8 cellular contexts compared by ENCODE assay signal in genomic region chr14:37230551-37231194, GRCh38. TPM values are rescaled to one million over a fixed set of nuclear protein-coding genes. Genes with fewer than 3 reads are reported as not detected.
DNase-seq lines count a peak whose midpoint lies in the region; ATAC-seq and TF ChIP-seq lines count a peak whose summit lies in the region.

No MANE protein-coding gene starts in this region.

- no peaks in the 10 kb centered on the region for H3K9me2 ChIP-seq in GM23248 (ENCODE audit: insufficient read depth)

- DNase-seq in Daoy (ENCODE audit: low read depth) (peak; percentile 47), GM23248 (peak; percentile 87), NB4 (ENCODE audit: low read depth) (peak; percentile 66), RWPE1 (ENCODE audit: low spot score) (peak; percentile 32), UCSD-AML1 (lab: John Stamatoyannopoulos, UW; ENCODE audit: unreplicated experiment) (no peak)

- H3K4me3 ChIP-seq in GM23248 (no peak overlapping the region), NB4 (ENCODE audit: low read depth, low read length) (no peak overlapping the region), neutrophil (ENCODE audit: low read depth in 1 of 2, low read length in 1 of 2) (no peak overlapping the region)

- peak; percentile 48 for ATAC-seq in esophagus mucosa
- ATAC-seq in HG03108 (IDR thresholded peaks at IDR 0.05; ENCODE audit: unreplicated experiment): no peak

- in situ Hi-C loops in GM23248 (cut with MboI): no loop called here

- H4K20me1 ChIP-seq in GM23248 (ENCODE audit: insufficient read depth): no peaks in the 10 kb centered on the region

- TF ChIP-seq POLR2A in NB4 (IDR thresholded peaks at IDR 0.05; ENCODE audit: extremely low read depth, insufficient read length): no peak

- H3K4me2 ChIP-seq in GM23248 (ENCODE audit: unreplicated experiment): no peak overlapping the region

- H2AFZ ChIP-seq in GM23248: no peak overlapping the region

- H3K27ac ChIP-seq in GM23248 (no peak overlapping the region), RWPE1 (no peak overlapping the region), neutrophil (no peak overlapping the region)

- no peaks in the 10 kb centered on the region for H3F3A ChIP-seq in GM23248 (ENCODE audit: insufficient read depth)

- H3K79me2 ChIP-seq in GM23248 (ENCODE audit: insufficient read depth): no peaks in the 10 kb centered on the region

- H3K27me3 ChIP-seq in GM23248 (replicated peaks; ENCODE audit: insufficient read depth) (no peaks in the 10 kb centered on the region), neutrophil (no peaks in the 10 kb centered on the region)

- H3K4me1 ChIP-seq in GM23248 (ENCODE audit: insufficient read depth) (no peaks in the 10 kb centered on the region), neutrophil (ENCODE audit: control insufficient read depth in 1 of 2, insufficient read depth in 1 of 2, low read depth in 1 of 2, low read length in 1 of 2) (no peaks in the 10 kb centered on the region)

- no peaks in the 10 kb centered on the region for H3K9me3 ChIP-seq in GM23248 (ENCODE audit: low read depth)
- no peaks in the 10 kb centered on the region for H3K9me3 ChIP-seq in neutrophil

- CTCF ChIA-PET in RWPE1 (lab: Yijun Ruan, JAX): interaction anchor here (0.5 to 1.6 kb wide), 19 partner anchors 8 to 650 kb away, joined by 3 to 6 read pairs (median 3); partner anchors contain the start of gene SLC25A21

- no peak overlapping the region for H3K9ac ChIP-seq in GM23248

- WGBS in GM23248 (ENCODE audit: low coverage in 1 of 2, low lambda C conversion rate in 2 of 2, missing lambda C conversion rate in 2 of 2), 2 experiments: 60% methylated on average over 5 of the region's 5 CpGs

- POLR2A ChIA-PET in RWPE1 (lab: Yijun Ruan, JAX; ENCODE audit: low non-redundant PET): no interaction called here

- TF ChIP-seq CTCF in NB4 (IDR thresholded peaks at IDR 0.05; ENCODE audit: low read depth, low read length) (peak; percentile 52), RWPE1 (conservative IDR thresholded peaks at IDR 0.05; ENCODE audit: low read depth) (peak; percentile 81), neutrophil (IDR thresholded peaks at IDR 0.05) (peak; percentile 47)

- H3K36me3 ChIP-seq in GM23248 (ENCODE audit: low read depth) (no peaks in the 10 kb centered on the region), neutrophil (no peaks in the 10 kb centered on the region)

RNA-seq across cellular contexts. Expression of gene MIPOL1, which starts 32.9 kb away (rescaled TPM):
- total RNA-seq in Daoy (2014; rRNA removed; shearing (Covaris generic)): 16.0 and 28.0 TPM in 2 replicates
- 5.8 and 5.9 TPM in 2 replicates for total RNA-seq in GM23248 (2014; rRNA removed; shearing (Covaris generic))
- polyA plus RNA-seq in GM23248 (2016; fragmentation: Nextera tagmentation; extraction: Ambion mirVana): 4.8 and 5.7 TPM in 2 replicates
- total RNA-seq in esophagus mucosa: 3.4 TPM

RNA-seq across cellular contexts. Expression of gene SLC25A21, which starts 58.3 kb away (rescaled TPM):
- total RNA-seq in Daoy (2014; rRNA removed; shearing (Covaris generic)): 37.0 and 105 TPM in 2 replicates
- not detected in 2 replicates for total RNA-seq in GM23248 (2014; rRNA removed; shearing (Covaris generic))
- 0.26 and 0.79 TPM in 2 replicates for polyA plus RNA-seq in GM23248 (2016; fragmentation: Nextera tagmentation; extraction: Ambion mirVana)
- total RNA-seq in esophagus mucosa: 0.80 TPM

Comparison
In these comparisons a context has a peak if more than half of its experiments do, and no peak if none do; other contexts are left out.
1. RNA of gene SLC25A21, which starts 58.3 kb away (total RNA-seq): 37.0 to 105 TPM in Daoy; 0.80 TPM in esophagus mucosa (single experiment) and not detected in GM23248; every median in the first group is over 10 times any median in the second.
2. Peak in every context shown above with its lines, with median percentiles within 50 percentile points of each other: CTCF ChIP-seq.